ENCODE assay signal across 8 cellular contexts in the genomic region with DNA sequence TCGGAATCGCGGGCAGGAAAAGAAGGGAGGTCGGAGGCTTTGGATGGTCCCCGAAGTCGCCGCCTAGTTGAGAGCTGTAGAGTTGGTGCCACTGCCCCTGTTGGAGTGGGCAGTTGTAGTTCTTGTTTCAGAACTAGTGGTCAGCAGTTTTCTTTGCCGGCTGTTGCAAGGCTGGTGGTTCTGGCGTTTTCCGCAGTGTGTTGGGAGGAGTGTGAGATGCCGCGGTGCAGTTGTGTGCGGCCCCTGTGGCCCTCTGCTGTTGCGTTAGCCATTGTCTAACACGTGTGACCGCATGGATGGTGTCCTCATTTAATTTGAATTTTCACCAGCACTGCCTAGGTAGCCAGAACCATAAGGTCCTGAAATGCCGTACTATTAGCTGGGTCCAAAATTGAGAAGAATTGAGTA. TPM values are rescaled to one million over a fixed set of nuclear protein-coding genes. Genes with fewer than 3 reads are reported as not detected.
DNase-seq lines count a peak whose midpoint lies in the region; ATAC-seq, FAIRE-seq and TF ChIP-seq lines count a peak whose summit lies in the region.

No MANE protein-coding gene starts in this region.

- no peak for TF ChIP-seq EP300 in SK-N-SH (IDR thresholded peaks at IDR 0.05; ENCODE audit: borderline replicate concordance in 1 of 2, low read depth in 1 of 2, low read length in 1 of 2)

- H3K4me3 ChIP-seq in GM12875 (ENCODE audit: low read depth, low read length): peak overlapping the region; percentile 85
- peak overlapping the region; percentile 98 to 99 for H3K4me3 ChIP-seq in SK-N-SH (ENCODE audit: low read depth in 2 of 2, low read length in 1 of 2)
- H3K4me3 ChIP-seq in fibroblast of the aortic adventitia (ENCODE audit: low read depth, low read length): peak overlapping the region; percentile 95
- peak overlapping the region; percentile 84 to 96 (median 86) for H3K4me3 ChIP-seq in pancreas

- peaks cover 21% of the 10 kb centered on the region for H3F3A ChIP-seq in SK-N-SH (replicated peaks; ENCODE audit: insufficient read depth)

- peaks cover 58% of the 10 kb centered on the region for H4K20me1 ChIP-seq in SK-N-SH (ENCODE audit: insufficient read depth)

- intact Hi-C loops in pancreas (cut with DNase I): no loop called here

- H3K27ac ChIP-seq in SK-N-SH (ENCODE audit: low read depth in 2 of 2, low read length in 1 of 2) (peak overlapping the region; percentile 26 to 80; a peak in 3 of 4 replicates), pancreas (peak overlapping the region; percentile 99)

- 6% methylated on average over 17 of the region's 17 CpGs for WGBS in SK-N-SH (ENCODE audit: low lambda C conversion rate)
- 1% methylated on average over 17 of the region's 17 CpGs for WGBS in pancreas, 2 donors

- H2AFZ ChIP-seq in SK-N-SH (ENCODE audit: low read depth): no peak overlapping the region

- H3K4me1 ChIP-seq in SK-N-SH (ENCODE audit: control insufficient read depth in 1 of 2, insufficient read depth in 2 of 2, low read depth in 1 of 2, low read length in 1 of 2) (peaks cover 35 to 43% of the 10 kb centered on the region in 2 experiments), pancreas (peaks cover 45 to 59% (median 48%) of the 10 kb centered on the region in 3 donors)

- H3K9ac ChIP-seq in SK-N-SH: peak overlapping the region; percentile 98

- peaks cover 9 to 10% of the 10 kb centered on the region in 2 experiments for H3K36me3 ChIP-seq in SK-N-SH (replicated peaks in 1 of 2; ENCODE audit: control insufficient read depth in 1 of 2, insufficient read depth in 2 of 2, low read length in 1 of 2)
- no peaks in the 10 kb centered on the region for H3K36me3 ChIP-seq in pancreas

- no peak for TF ChIP-seq RAD21 in SK-N-SH (IDR thresholded peaks at IDR 0.05; ENCODE audit: low read length)

- H3K27me3 ChIP-seq in SK-N-SH (ENCODE audit: insufficient read depth) (no peaks in the 10 kb centered on the region), pancreas (no peaks in the 10 kb centered on the region)

- TF ChIP-seq CTCF in GM12875 (IDR thresholded peaks at IDR 0.05; ENCODE audit: borderline replicate concordance, insufficient read depth, low read depth, low read length): no peak
- TF ChIP-seq CTCF in SK-N-SH (IDR thresholded peaks at IDR 0.05): no peak
- TF ChIP-seq CTCF in fibroblast of the aortic adventitia (IDR thresholded peaks at IDR 0.05; ENCODE audit: insufficient read depth, low read length): no peak
- TF ChIP-seq CTCF in pancreas (IDR thresholded peaks at IDR 0.05): no peak

- CTCF ChIA-PET in SK-N-SH (lab: Yijun Ruan, JAX): interaction anchor here (0.7 to 1.3 kb wide), 4 partner anchors 14 to 47 kb away, joined by 3 to 6 read pairs (median 4); no protein-coding TSS in a partner anchor

- peak overlapping the region; percentile 100 for H3K4me2 ChIP-seq in SK-N-SH

- H3K79me2 ChIP-seq in SK-N-SH (ENCODE audit: insufficient read depth): peaks cover 95% of the 10 kb centered on the region

- peak in 2 of 4 donors; percentile 6 to 12 for ATAC-seq in pancreas

- FAIRE-seq in pancreas (lab: Jason Lieb, UNC): no peak

- DNase-seq in SK-N-SH: no peak
- peak; percentile 39 for DNase-seq in fibroblast of the aortic adventitia (ENCODE audit: low read depth)
- DNase-seq in pancreas: peak in 2 of 6 donors; percentile 33 to 61
- DNase-seq in NCI-H2029 (lab: John Stamatoyannopoulos, UW): no peak
- DNase-seq in stimulated activated CD4-positive, alpha-beta T cell treated with anti-CD3 and anti-CD28 coated beads, Interleukin-4, amount 100 ng/mL, for 4 hours: no peak
- DNase-seq in SHP77 treated with DMSO at 0.1 percent for 48 hours (lab: John Stamatoyannopoulos, UW): no peak
- DNase-seq in NCI-H2107 treated with DMSO at 0.1 percent for 48 hours (lab: John Stamatoyannopoulos, UW; ENCODE audit: unreplicated experiment): no peak

- H3K9me3 ChIP-seq in SK-N-SH (no peaks in the 10 kb centered on the region), pancreas (no peaks in the 10 kb centered on the region)

- POLR2A ChIA-PET in SK-N-SH (lab: Yijun Ruan, JAX): no interaction called here

- H3K9me2 ChIP-seq in SK-N-SH: no peaks in the 10 kb centered on the region

TF ChIP-seq in SK-N-SH, 30 proteins besides CTCF, POLR2A, EP300 and RAD21:
- TF ChIP-seq CHD2 (IDR thresholded peaks at IDR 0.05; ENCODE audit: low read length, partially characterized antibody): no peak
- TF ChIP-seq, protein P1, sequence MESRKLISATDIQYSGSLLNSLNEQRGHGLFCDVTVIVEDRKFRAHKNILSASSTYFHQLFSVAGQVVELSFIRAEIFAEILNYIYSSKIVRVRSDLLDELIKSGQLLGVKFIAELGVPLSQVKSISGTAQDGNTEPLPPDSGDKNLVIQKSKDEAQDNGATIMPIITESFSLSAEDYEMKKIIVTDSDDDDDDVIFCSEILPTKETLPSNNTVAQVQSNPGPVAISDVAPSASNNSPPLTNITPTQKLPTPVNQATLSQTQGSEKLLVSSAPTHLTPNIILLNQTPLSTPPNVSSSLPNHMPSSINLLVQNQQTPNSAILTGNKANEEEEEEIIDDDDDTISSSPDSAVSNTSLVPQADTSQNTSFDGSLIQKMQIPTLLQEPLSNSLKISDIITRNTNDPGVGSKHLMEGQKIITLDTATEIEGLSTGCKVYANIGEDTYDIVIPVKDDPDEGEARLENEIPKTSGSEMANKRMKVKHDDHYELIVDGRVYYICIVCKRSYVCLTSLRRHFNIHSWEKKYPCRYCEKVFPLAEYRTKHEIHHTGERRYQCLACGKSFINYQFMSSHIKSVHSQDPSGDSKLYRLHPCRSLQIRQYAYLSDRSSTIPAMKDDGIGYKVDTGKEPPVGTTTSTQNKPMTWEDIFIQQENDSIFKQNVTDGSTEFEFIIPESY (IDR thresholded peaks at IDR 0.05; ENCODE audit: borderline replicate concordance, low read depth): no peak
- TF ChIP-seq GATA2 (CRISPR knock-in tag; IDR thresholded peaks at IDR 0.05): no peak
- TF ChIP-seq, protein P2, sequence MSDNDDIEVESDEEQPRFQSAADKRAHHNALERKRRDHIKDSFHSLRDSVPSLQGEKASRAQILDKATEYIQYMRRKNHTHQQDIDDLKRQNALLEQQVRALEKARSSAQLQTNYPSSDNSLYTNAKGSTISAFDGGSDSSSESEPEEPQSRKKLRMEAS (IDR thresholded peaks at IDR 0.05; ENCODE audit: low read depth): no peak
- TF ChIP-seq POLR2AphosphoS5 (IDR thresholded peaks at IDR 0.05; ENCODE audit: low read depth, low read length): no peak
- TF ChIP-seq, protein P3, sequence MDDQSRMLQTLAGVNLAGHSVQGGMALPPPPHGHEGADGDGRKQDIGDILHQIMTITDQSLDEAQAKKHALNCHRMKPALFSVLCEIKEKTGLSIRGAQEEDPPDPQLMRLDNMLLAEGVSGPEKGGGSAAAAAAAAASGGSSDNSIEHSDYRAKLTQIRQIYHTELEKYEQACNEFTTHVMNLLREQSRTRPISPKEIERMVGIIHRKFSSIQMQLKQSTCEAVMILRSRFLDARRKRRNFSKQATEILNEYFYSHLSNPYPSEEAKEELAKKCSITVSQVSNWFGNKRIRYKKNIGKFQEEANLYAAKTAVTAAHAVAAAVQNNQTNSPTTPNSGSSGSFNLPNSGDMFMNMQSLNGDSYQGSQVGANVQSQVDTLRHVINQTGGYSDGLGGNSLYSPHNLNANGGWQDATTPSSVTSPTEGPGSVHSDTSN (IDR thresholded peaks at IDR 0.05): no peak
- TF ChIP-seq, protein P4, sequence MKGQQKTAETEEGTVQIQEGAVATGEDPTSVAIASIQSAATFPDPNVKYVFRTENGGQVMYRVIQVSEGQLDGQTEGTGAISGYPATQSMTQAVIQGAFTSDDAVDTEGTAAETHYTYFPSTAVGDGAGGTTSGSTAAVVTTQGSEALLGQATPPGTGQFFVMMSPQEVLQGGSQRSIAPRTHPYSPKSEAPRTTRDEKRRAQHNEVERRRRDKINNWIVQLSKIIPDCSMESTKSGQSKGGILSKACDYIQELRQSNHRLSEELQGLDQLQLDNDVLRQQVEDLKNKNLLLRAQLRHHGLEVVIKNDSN (IDR thresholded peaks at IDR 0.05; ENCODE audit: borderline replicate concordance, low read depth): no peak
- no peak for TF ChIP-seq RFX5 (IDR thresholded peaks at IDR 0.05; ENCODE audit: low read length)
- TF ChIP-seq TEAD4 (IDR thresholded peaks at IDR 0.05; ENCODE audit: borderline replicate concordance, insufficient read depth): no peak
- no peak for TF ChIP-seq ELF1 (IDR thresholded peaks at IDR 0.05)
- TF ChIP-seq FOXJ3 (CRISPR knock-in tag; IDR thresholded peaks at IDR 0.05): no peak
- no peak for TF ChIP-seq NRF1 (IDR thresholded peaks at IDR 0.05; ENCODE audit: low read depth, low read length)

RNA-seq across cellular contexts. Expression of a gene that starts 1.4 kb away (rescaled TPM):
- polyA plus RNA-seq in SK-N-SH (2012; rRNA removed): 659 and 713 TPM in 2 replicates
- polyA plus RNA-seq in SK-N-SH (2012; cell fraction: cytosol; rRNA removed): 317 and 453 TPM in 2 replicates
- 442 and 463 TPM in 2 replicates for polyA plus RNA-seq in SK-N-SH (2012; cell fraction: nucleus; rRNA removed)
- 58.0 and 246 TPM in 2 replicates for total RNA-seq in fibroblast of the aortic adventitia (ENCODE audit: low replicate concordance)
- total RNA-seq in pancreas: 100 to 1,000 TPM; 160 to 251 (median 205) TPM
- polyA plus RNA-seq in pancreas: 100 to 1,000 TPM; 167 to 234 TPM

RNA-seq across cellular contexts. Expression of a gene that starts 19.2 kb away (rescaled TPM):
- polyA plus RNA-seq in SK-N-SH (2012; rRNA removed) (28.6 and 42.9 TPM in 2 replicates), pancreas (10 to 100 TPM; 18.9 to 33.2 TPM)
- 17.8 and 24.9 TPM in 2 replicates for polyA plus RNA-seq in SK-N-SH (2012; cell fraction: cytosol; rRNA removed)
- 107 and 195 TPM in 2 replicates for polyA plus RNA-seq in SK-N-SH (2012; cell fraction: nucleus; rRNA removed)
- total RNA-seq in fibroblast of the aortic adventitia (ENCODE audit: low replicate concordance) (5.9 and 21.8 TPM in 2 replicates), pancreas (1 to 10 TPM; 6.3 to 9.3 (median 7.8) TPM)

RNA-seq across cellular contexts. Expression of a gene that starts 25.2 kb away (rescaled TPM):
- 70.3 and 75.3 TPM in 2 replicates for polyA plus RNA-seq in SK-N-SH (2012; rRNA removed)
- polyA plus RNA-seq in SK-N-SH (2012; cell fraction: cytosol; rRNA removed): 27.2 and 49.1 TPM in 2 replicates
- polyA plus RNA-seq in SK-N-SH (2012; cell fraction: nucleus; rRNA removed): 185 and 306 TPM in 2 replicates
- 32.5 and 74.1 TPM in 2 replicates for total RNA-seq in fibroblast of the aortic adventitia (ENCODE audit: low replicate concordance)
- total RNA-seq in pancreas: 10 to 100 TPM; 18.1 to 24.7 (median 23.9) TPM
- polyA plus RNA-seq in pancreas: 100 to 1,000 TPM; 103 to 113 TPM

RNA-seq across cellular contexts. Expression of a gene that starts 56.2 kb away (rescaled TPM):
- 717 and 742 TPM in 2 replicates for polyA plus RNA-seq in SK-N-SH (2012; rRNA removed)
- polyA plus RNA-seq in SK-N-SH (2012; cell fraction: cytosol; rRNA removed): 457 and 681 TPM in 2 replicates
- 521 and 537 TPM in 2 replicates for polyA plus RNA-seq in SK-N-SH (2012; cell fraction: nucleus; rRNA removed)
- total RNA-seq in fibroblast of the aortic adventitia (ENCODE audit: low replicate concordance): 171 and 217 TPM in 2 replicates
- total RNA-seq in pancreas: 100 to 1,000 TPM in 2 of 6 donors, 10 to 100 TPM in 4; 71.5 to 114 (median 98.6) TPM
- 100 to 1,000 TPM; 317 TPM for polyA plus RNA-seq in pancreas
